9 cellular contexts compared by ENCODE assay signal in the genomic region with DNA sequence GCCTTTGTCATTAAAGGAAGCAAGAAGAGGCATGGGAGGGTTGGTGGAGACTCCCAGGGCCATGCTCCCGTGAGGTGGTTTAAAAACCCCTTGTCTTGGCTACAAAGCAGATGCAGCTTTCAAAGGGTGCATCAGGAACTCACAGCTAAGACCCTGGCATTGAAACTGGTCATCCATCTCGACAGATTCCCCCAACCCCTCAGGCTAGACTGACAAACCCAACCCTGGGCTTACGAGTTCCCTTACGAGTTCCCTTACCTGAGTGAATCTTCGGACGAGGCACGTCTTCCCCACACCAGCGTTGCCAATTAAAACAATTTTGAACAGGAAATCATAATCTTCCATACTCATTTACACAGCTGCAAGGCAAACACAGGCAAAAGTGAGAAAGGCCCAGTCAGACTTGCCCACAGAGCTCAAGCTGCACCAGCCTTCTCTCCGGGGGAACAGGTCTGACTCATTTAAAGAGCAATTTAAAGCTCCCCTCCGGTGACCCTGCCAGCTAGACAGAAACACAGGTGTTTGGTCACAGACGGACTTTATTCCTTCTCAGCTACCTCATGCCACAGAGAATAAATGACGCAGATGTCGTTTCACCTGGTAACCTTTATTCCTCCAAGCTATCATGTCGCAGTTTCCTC.
DNase-seq lines count a peak whose midpoint lies in the region; ATAC-seq and TF ChIP-seq lines count a peak whose summit lies in the region.
"Had no signal": no experiment of that assay in that cellular context is flagged by ENCODE, and none has a peak within 500 bp of the region (broad histone marks: within the 10 kb centered on the region; RNA-seq: fewer than 3 reads in every experiment).

No MANE protein-coding gene starts in this region.

- TF ChIP-seq EP300 in gastroesophageal sphincter (IDR thresholded peaks at IDR 0.05): no peak

- CTCF ChIA-PET in Panc1 (lab: Charles Lee): interaction anchor here (0.6 kb wide), 1 partner anchor 12 kb away, joined by 3 read pairs; no protein-coding TSS in a partner anchor

- in situ Hi-C loops in Panc1 (cut with HindIII; ENCODE audit: low pct_unique_long_range_greater_than_20kb, low sequenced_read_pairs): no loop called here

- H3K4me3 ChIP-seq in Panc1 (ENCODE audit: low read depth in 2 of 2, low read length in 2 of 2) (no peak overlapping the region; a peak in 1 of 4 replicates), gastroesophageal sphincter (no peak overlapping the region)

- H3K27ac Mint-ChIP-seq in neural crest cell (ENCODE audit: unreplicated experiment): peak overlapping the region; percentile 58

- peak; percentile 92 for ATAC-seq in HG03039 (IDR thresholded peaks at IDR 0.05; ENCODE audit: unreplicated experiment)
- ATAC-seq in Panc1: peak; percentile 79
- ATAC-seq in gastroesophageal sphincter: no peak

- H3K9me3 ChIP-seq in Panc1 (ENCODE audit: control insufficient read depth, insufficient read depth, low read depth, low read length) (no peaks in the 10 kb centered on the region), gastroesophageal sphincter (no peaks in the 10 kb centered on the region)
- H3K9me3 ChIP-seq: neutrophil had no signal

- peaks cover 2% of the 10 kb centered on the region for H3K36me3 Mint-ChIP-seq in neural crest cell (ENCODE audit: low read depth)

- 87 to 91% methylated on average over 8 to 14 of the region's 14 CpGs for WGBS in gastroesophageal sphincter (ENCODE audit: low coverage in 1 of 2), 2 donors

- H3K4me1 Mint-ChIP-seq in neural crest cell: peaks cover 61% of the 10 kb centered on the region

- H3K4me1 ChIP-seq in Panc1 (ENCODE audit: control insufficient read depth, insufficient read depth, low read length): peaks cover 17% of the 10 kb centered on the region
- H3K4me1 ChIP-seq in gastroesophageal sphincter: peaks cover 7 to 67% (median 8%) of the 10 kb centered on the region in 3 donors

- POLR2A ChIA-PET in Panc1 (lab: Charles Lee): interaction anchor here (0.8 kb wide), 1 partner anchor 10 kb away, joined by 3 read pairs; no protein-coding TSS in a partner anchor

- H3K27ac ChIP-seq in Panc1 (ENCODE audit: low read length) (no peak overlapping the region), gastroesophageal sphincter (no peak overlapping the region)
- H3K27ac ChIP-seq: neutrophil had no signal

- H3K27me3 ChIP-seq in Panc1 (ENCODE audit: control insufficient read depth, insufficient read depth, low read length) (no peaks in the 10 kb centered on the region), gastroesophageal sphincter (no peaks in the 10 kb centered on the region)

- BruUV-seq in Panc1 (replicated peaks; lab: Mats Ljungman, UMichigan): no TSS peak

- no peak overlapping the region for H3K4me3 Mint-ChIP-seq in neural crest cell

- TF ChIP-seq CTCF in Panc1 (IDR thresholded peaks at IDR 0.05) (no peak), neural crest cell (conservative IDR thresholded peaks at IDR 0.05) (no peak), gastroesophageal sphincter (IDR thresholded peaks at IDR 0.05) (no peak)

- H3K9me3 Mint-ChIP-seq in neural crest cell: no peaks in the 10 kb centered on the region

- TF ChIP-seq POLR2A in gastroesophageal sphincter (IDR thresholded peaks at IDR 0.05): no peak

- H3K36me3 ChIP-seq in Panc1 (ENCODE audit: control insufficient read depth, insufficient read depth, low read length): no peaks in the 10 kb centered on the region
- peaks cover 0 to 11% of the 10 kb centered on the region in 2 donors for H3K36me3 ChIP-seq in gastroesophageal sphincter
- H3K36me3 ChIP-seq: neutrophil had no signal

- intact Hi-C loops in Panc1 (cut with micrococcal nuclease; ENCODE audit: unreplicated experiment): no loop called here

- no peaks in the 10 kb centered on the region for H3K27me3 Mint-ChIP-seq in neural crest cell (ENCODE audit: low read depth)

- DNase-seq in stimulated activated CD4-positive, alpha-beta T cell treated with anti-CD3 and anti-CD28 coated beads, Interleukin-15, amount 100 ng/mL, for 48 hours (ENCODE audit: low read depth in 2 of 2): peak; percentile 25 to 30
- DNase-seq in stimulated activated CD4-positive, alpha-beta T cell treated with anti-CD3 and anti-CD28 coated beads, Interleukin-12 subunit alpha, Interleukin-12 subunit beta, amount 100 ng/mL, for 4 hours: no peak
- DNase-seq in Panc1 (ENCODE audit: low read depth, low spot score) (no peak), neural crest cell (ENCODE audit: low read depth, low spot score) (no peak), ureter (ENCODE audit: low spot score) (no peak), NCI-H2107 treated with DMSO at 0.1 percent for 48 hours (lab: John Stamatoyannopoulos, UW; ENCODE audit: unreplicated experiment) (no peak)

Comparison
In these comparisons a context has a peak if more than half of its experiments do, and no peak if none do; other contexts are left out.
1. DNase-seq: peak in stimulated activated CD4-positive, alpha-beta T cell treated with anti-CD3 and anti-CD28 coated beads, Interleukin-15, amount 100 ng/mL, for 48 hours (2 of 2); none in stimulated activated CD4-positive, alpha-beta T cell treated with anti-CD3 and anti-CD28 coated beads, Interleukin-12 subunit alpha, Interleukin-12 subunit beta, amount 100 ng/mL, for 4 hours (single experiment), Panc1 (single experiment), neural crest cell (single experiment), ureter (single experiment) and NCI-H2107 treated with DMSO at 0.1 percent for 48 hours (single experiment).